ENCODE assay signal across 23 cellular contexts in the genomic region with DNA sequence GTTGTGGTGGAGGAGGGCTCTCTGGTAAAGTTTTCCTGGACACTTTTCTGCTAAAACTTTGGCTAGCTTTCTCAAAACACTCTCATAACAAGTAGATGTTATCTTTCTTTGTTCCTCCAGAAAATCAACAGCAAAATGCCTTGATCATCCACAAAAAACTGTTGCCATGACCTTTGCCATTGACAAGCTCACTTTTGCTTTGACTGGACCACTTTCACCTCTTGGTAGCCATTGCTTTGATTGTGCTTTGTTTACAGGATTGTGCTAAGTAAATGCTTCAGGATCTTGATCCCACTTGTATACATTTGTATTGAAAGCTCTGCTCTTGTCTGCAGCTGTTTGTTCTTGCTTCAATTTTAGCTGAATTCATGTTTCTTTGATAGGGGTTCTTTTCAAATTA.
"Had no signal": no experiment of that assay in that cellular context is flagged by ENCODE, and none has a peak within 500 bp of the region (broad histone marks: within the 10 kb centered on the region; RNA-seq: fewer than 3 reads in every experiment).

No MANE protein-coding gene starts in this region.

- H3K4me3 ChIP-seq: ascending aorta, body of pancreas, SJSA1 had no signal

- H3K4me1 ChIP-seq: ascending aorta, body of pancreas had no signal

- H3K27me3 ChIP-seq: ascending aorta, body of pancreas, SJSA1 had no signal

- DNase-seq: activated CD4-positive, alpha-beta T cell treated with anti-CD3 and anti-CD28 coated beads for 1 hour; activated CD4-positive, alpha-beta T cell treated with anti-CD3 and anti-CD28 coated beads, Interleukin-2, amount 10 ng/mL, durations not matched to agents 24 days and 14 days; activated CD4-positive, alpha-beta T cell treated with anti-CD3 and anti-CD28 coated beads, Interleukin-2, amount 50 U/mL, for 48 hours; activated CD8-positive, alpha-beta memory T cell treated with anti-CD3 and anti-CD28 coated beads, Interleukin-2, amount 10 ng/mL, durations not matched to agents 7 days and 5 days; activated effector memory CD4-positive, alpha-beta T cell treated with Interleukin-2 at 50 U/mL for 16 hours; activated naive CD4-positive, alpha-beta T cell treated with Interleukin-2 at 50 U/mL for 16 hours; activated naive CD8-positive, alpha-beta T cell treated with anti-CD3 and anti-CD28 coated beads, Interleukin-2, amount 50 U/mL, for 24 hours; activated T-cell treated with anti-CD3 and anti-CD28 coated beads, Interleukin-2, amount 50 U/mL, for 24 hours; amniotic stem cell; body of pancreas; MM.1S; NCI-H146; NCI-H187 treated with DMSO at 0.1 percent for 48 hours; NCI-H2081 treated with DMSO at 0.1 percent for 48 hours; NCI-H446; NCI-H524; PC-3; SHP77 had no signal

- FAIRE-seq: RCC 7860 had no signal

- ATAC-seq: activated CD8-positive, alpha-beta memory T cell treated with anti-CD3 and anti-CD28 coated beads, Interleukin-2, amount 10 ng/mL, durations not matched to agents 7 days and 5 days; activated naive CD4-positive, alpha-beta T cell treated with anti-CD3 and anti-CD28 coated beads, Interleukin-2, amount 50 U/mL, for 72 hours; activated naive CD8-positive, alpha-beta T cell treated with anti-CD3 and anti-CD28 coated beads, Interleukin-2, amount 50 U/mL, for 24 hours; body of pancreas; PC-3; SK-N-SH treated with all-trans-retinoic acid at 6 μM for 48 hours had no signal

- H3K9me3 ChIP-seq: ascending aorta, body of pancreas, SJSA1 had no signal

- H3K27ac ChIP-seq: ascending aorta, body of pancreas, SJSA1 had no signal

- H3K36me3 ChIP-seq: ascending aorta, SJSA1 had no signal
